14 cellular contexts compared by ENCODE assay signal in genomic region chr6:130364224-130364780, GRCh38. TPM values are rescaled to one million over a fixed set of nuclear protein-coding genes. Genes with fewer than 3 reads are reported as not detected.
DNase-seq lines count a peak whose midpoint lies in the region; ATAC-seq and TF ChIP-seq lines count a peak whose summit lies in the region.
"Had no signal": no experiment of that assay in that cellular context is flagged by ENCODE, and none has a peak within 500 bp of the region (broad histone marks: within the 10 kb centered on the region; RNA-seq: fewer than 3 reads in every experiment).

No MANE protein-coding gene starts in this region.

- no peaks in the 10 kb centered on the region for H3K36me3 Mint-ChIP-seq in nephron progenitor cell (ENCODE audit: low read depth)

- no peak; a peak in 1 of 4 replicates for TF ChIP-seq EP300 in SK-N-SH (IDR thresholded peaks at IDR 0.05; ENCODE audit: borderline replicate concordance in 1 of 2, low read depth in 1 of 2, low read length in 1 of 2)

- TF ChIP-seq CTCF in SK-N-SH (IDR thresholded peaks at IDR 0.05) (no peak), nephron progenitor cell (IDR thresholded peaks at IDR 0.05) (no peak)

- peaks cover 10% of the 10 kb centered on the region for H4K20me1 ChIP-seq in SK-N-SH (ENCODE audit: insufficient read depth)

- H3F3A ChIP-seq in SK-N-SH (replicated peaks; ENCODE audit: insufficient read depth) = peaks cover 3% of the 10 kb centered on the region

- peaks cover 67% of the 10 kb centered on the region for H3K79me2 ChIP-seq in SK-N-SH (ENCODE audit: insufficient read depth)

- peak overlapping the region in 1 of 2 experiments; percentile 88; a peak in 1 of 4 replicates for H3K27ac ChIP-seq in SK-N-SH (ENCODE audit: low read depth in 2 of 2, low read length in 1 of 2)
- no peak overlapping the region for H3K27ac ChIP-seq in effector memory CD4-positive, alpha-beta T cell (ENCODE audit: insufficient read depth, low read length, poor library complexity, severe bottlenecking)
- H3K27ac ChIP-seq: foreskin keratinocyte had no signal

- H3K9ac ChIP-seq in SK-N-SH = peak overlapping the region; percentile 94

- no peaks in the 10 kb centered on the region for H3K27me3 ChIP-seq in SK-N-SH (ENCODE audit: insufficient read depth)
- no peaks in the 10 kb centered on the region for H3K27me3 ChIP-seq in effector memory CD4-positive, alpha-beta T cell (replicated peaks; ENCODE audit: control insufficient read depth, insufficient read depth, low read length, poor library complexity, severe bottlenecking)
- H3K27me3 ChIP-seq: foreskin keratinocyte had no signal

- H3K4me1 ChIP-seq in SK-N-SH (ENCODE audit: control insufficient read depth in 1 of 2, insufficient read depth in 2 of 2, low read depth in 1 of 2, low read length in 1 of 2) = no peaks in the 10 kb centered on the region; a peak in 1 of 4 replicates
- peaks cover 9% of the 10 kb centered on the region for H3K4me1 ChIP-seq in effector memory CD4-positive, alpha-beta T cell (ENCODE audit: control insufficient read depth, insufficient read depth, low read length, poor library complexity, severe bottlenecking)

- POLR2A ChIA-PET in SK-N-SH (lab: Yijun Ruan, JAX) = no interaction called here

- H3K27ac Mint-ChIP-seq in nephron progenitor cell = no peak overlapping the region
- H3K27ac Mint-ChIP-seq: dendritic cell treated with granulocyte-macrophage colony-stimulating factor and Interleukin-4, amounts not matched to agents 40 ng/mL and 50 ng/mL, for 4 days had no signal

- no peak overlapping the region for H2AFZ ChIP-seq in SK-N-SH (ENCODE audit: low read depth)

- no peaks in the 10 kb centered on the region for H3K9me3 Mint-ChIP-seq in nephron progenitor cell
- H3K9me3 Mint-ChIP-seq: dendritic cell treated with granulocyte-macrophage colony-stimulating factor and Interleukin-4, amounts not matched to agents 40 ng/mL and 50 ng/mL, for 4 days had no signal

- TF ChIP-seq RAD21 in SK-N-SH (IDR thresholded peaks at IDR 0.05; ENCODE audit: low read length) = no peak

- CTCF ChIA-PET in SK-N-SH (lab: Yijun Ruan, JAX) = no interaction called here

- peaks cover 57% of the 10 kb centered on the region for H3K27me3 Mint-ChIP-seq in nephron progenitor cell (ENCODE audit: low read depth, poor library complexity)

- H3K9me3 ChIP-seq in SK-N-SH = no peaks in the 10 kb centered on the region
- H3K9me3 ChIP-seq in effector memory CD4-positive, alpha-beta T cell (ENCODE audit: control insufficient read depth, low read length) = no peaks in the 10 kb centered on the region

- peaks cover 0 to 5% of the 10 kb centered on the region in 2 experiments for H3K36me3 ChIP-seq in SK-N-SH (replicated peaks in 1 of 2; ENCODE audit: control insufficient read depth in 1 of 2, insufficient read depth in 2 of 2, low read length in 1 of 2)
- H3K36me3 ChIP-seq in effector memory CD4-positive, alpha-beta T cell (ENCODE audit: control insufficient read depth, insufficient read depth, low read length) = no peaks in the 10 kb centered on the region

- ATAC-seq in SK-N-SH treated with all-trans-retinoic acid at 6 μM for 48 hours (no peak), HG03045 (IDR thresholded peaks at IDR 0.05; ENCODE audit: unreplicated experiment) (no peak)
- ATAC-seq: foreskin keratinocyte had no signal

- H3K4me1 Mint-ChIP-seq in nephron progenitor cell = peaks cover 6% of the 10 kb centered on the region

- no peak for DNase-seq in SK-N-SH
- DNase-seq in Jurkat, Clone E6-1 (ENCODE audit: low read depth, low spot score) = peak; percentile 72
- DNase-seq in effector memory CD4-positive, alpha-beta T cell = no peak
- DNase-seq in nephron progenitor cell = no peak
- DNase-seq in cerebellar cortex (ENCODE audit: low spot score) = no peak
- DNase-seq in OCI-M2 (lab: John Stamatoyannopoulos, UW; ENCODE audit: unreplicated experiment) = no peak
- DNase-seq: 8988T, foreskin keratinocyte, GOT3, NCI-H1694, NCI-H774 had no signal

- H3K9me2 ChIP-seq in SK-N-SH = no peaks in the 10 kb centered on the region

- peak overlapping the region; percentile 72 for H3K4me3 Mint-ChIP-seq in nephron progenitor cell
- H3K4me3 Mint-ChIP-seq: dendritic cell treated with granulocyte-macrophage colony-stimulating factor and Interleukin-4, amounts not matched to agents 40 ng/mL and 50 ng/mL, for 4 days had no signal

- peak overlapping the region; percentile 73 to 81; a peak in 3 of 4 replicates for H3K4me3 ChIP-seq in SK-N-SH (ENCODE audit: low read depth in 2 of 2, low read length in 1 of 2)
- no peak overlapping the region for H3K4me3 ChIP-seq in Jurkat, Clone E6-1 (ENCODE audit: low read length)
- peak overlapping the region; percentile 87 for H3K4me3 ChIP-seq in effector memory CD4-positive, alpha-beta T cell (ENCODE audit: insufficient read depth, low read depth, low read length, poor library complexity, severe bottlenecking)

- 26% methylated on average over 3 of the region's 3 CpGs for WGBS in SK-N-SH (ENCODE audit: low lambda C conversion rate)

- H3K4me2 ChIP-seq in SK-N-SH = peak overlapping the region; percentile 87

TF ChIP-seq in SK-N-SH, 30 proteins besides CTCF, POLR2A, EP300 and RAD21:
- TF ChIP-seq JUND (IDR thresholded peaks at IDR 0.05) = 0 out of 2 replicates have a peak, but pooled peaks have one; percentile 13
- TF ChIP-seq FOXM1 (IDR thresholded peaks at IDR 0.05; ENCODE audit: low read depth) = no peak
- TF ChIP-seq MXI1 (IDR thresholded peaks at IDR 0.05; ENCODE audit: low read depth, low read length) = no peak
- peak; percentile 29; the same call in 1 of the 2 replicates for TF ChIP-seq FOSL2 (IDR thresholded peaks at IDR 0.05; ENCODE audit: borderline replicate concordance, low read depth)
- TF ChIP-seq PBX3 (IDR thresholded peaks at IDR 0.05) = peak; percentile 56; the same call in 1 of the 2 replicates

TF ChIP-seq in SK-N-SH treated with all-trans-retinoic acid at 6 μM for 48 hours, 23 proteins besides CTCF, POLR2A, EP300 and RAD21:
- TF ChIP-seq SNAI2 (CRISPR knock-in tag; IDR thresholded peaks at IDR 0.05) (no peak), ISL1 (CRISPR knock-in tag; IDR thresholded peaks at IDR 0.05) (no peak), ZC3H10 (CRISPR knock-in tag; IDR thresholded peaks at IDR 0.05) (no peak), ZNF565 (CRISPR knock-in tag; conservative IDR thresholded peaks at IDR 0.05; ENCODE audit: low read depth) (no peak), CSDC2 (CRISPR knock-in tag; IDR thresholded peaks at IDR 0.05) (no peak), BACH2 (CRISPR knock-in tag; IDR thresholded peaks at IDR 0.05; ENCODE audit: borderline replicate concordance) (no peak), ZNF70 (CRISPR knock-in tag; IDR thresholded peaks at IDR 0.05) (no peak), PPARA (CRISPR knock-in tag; IDR thresholded peaks at IDR 0.05; ENCODE audit: borderline replicate concordance) (no peak)
- TF ChIP-seq, protein P1, sequence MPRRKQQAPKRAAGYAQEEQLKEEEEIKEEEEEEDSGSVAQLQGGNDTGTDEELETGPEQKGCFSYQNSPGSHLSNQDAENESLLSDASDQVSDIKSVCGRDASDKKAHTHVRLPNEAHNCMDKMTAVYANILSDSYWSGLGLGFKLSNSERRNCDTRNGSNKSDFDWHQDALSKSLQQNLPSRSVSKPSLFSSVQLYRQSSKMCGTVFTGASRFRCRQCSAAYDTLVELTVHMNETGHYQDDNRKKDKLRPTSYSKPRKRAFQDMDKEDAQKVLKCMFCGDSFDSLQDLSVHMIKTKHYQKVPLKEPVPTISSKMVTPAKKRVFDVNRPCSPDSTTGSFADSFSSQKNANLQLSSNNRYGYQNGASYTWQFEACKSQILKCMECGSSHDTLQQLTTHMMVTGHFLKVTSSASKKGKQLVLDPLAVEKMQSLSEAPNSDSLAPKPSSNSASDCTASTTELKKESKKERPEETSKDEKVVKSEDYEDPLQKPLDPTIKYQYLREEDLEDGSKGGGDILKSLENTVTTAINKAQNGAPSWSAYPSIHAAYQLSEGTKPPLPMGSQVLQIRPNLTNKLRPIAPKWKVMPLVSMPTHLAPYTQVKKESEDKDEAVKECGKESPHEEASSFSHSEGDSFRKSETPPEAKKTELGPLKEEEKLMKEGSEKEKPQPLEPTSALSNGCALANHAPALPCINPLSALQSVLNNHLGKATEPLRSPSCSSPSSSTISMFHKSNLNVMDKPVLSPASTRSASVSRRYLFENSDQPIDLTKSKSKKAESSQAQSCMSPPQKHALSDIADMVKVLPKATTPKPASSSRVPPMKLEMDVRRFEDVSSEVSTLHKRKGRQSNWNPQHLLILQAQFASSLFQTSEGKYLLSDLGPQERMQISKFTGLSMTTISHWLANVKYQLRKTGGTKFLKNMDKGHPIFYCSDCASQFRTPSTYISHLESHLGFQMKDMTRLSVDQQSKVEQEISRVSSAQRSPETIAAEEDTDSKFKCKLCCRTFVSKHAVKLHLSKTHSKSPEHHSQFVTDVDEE (CRISPR knock-in tag; IDR thresholded peaks at IDR 0.05) = no peak
TF ChIP-seq in SK-N-SH treated with all-trans-retinoic acid at 6 μM for 48 hours: peak in this region for 0.

RNA-seq across cellular contexts. Expression of gene TMEM200A, which starts 1.5 kb away (rescaled TPM):
- 32.6 and 36.0 TPM in 2 replicates for polyA plus RNA-seq in SK-N-SH (2012; rRNA removed)
- polyA plus RNA-seq in SK-N-SH (2012; cell fraction: cytosol; rRNA removed) = 55.0 and 59.3 TPM in 2 replicates
- polyA plus RNA-seq in SK-N-SH (2012; cell fraction: nucleus; rRNA removed) = 16.4 and 26.1 TPM in 2 replicates
- not detected for polyA plus RNA-seq in Jurkat, Clone E6-1 (2012; ENCODE audit: insufficient read depth, insufficient read length)
